Comparison of ENCODE assay signal across 10 cellular contexts in the genomic region with DNA sequence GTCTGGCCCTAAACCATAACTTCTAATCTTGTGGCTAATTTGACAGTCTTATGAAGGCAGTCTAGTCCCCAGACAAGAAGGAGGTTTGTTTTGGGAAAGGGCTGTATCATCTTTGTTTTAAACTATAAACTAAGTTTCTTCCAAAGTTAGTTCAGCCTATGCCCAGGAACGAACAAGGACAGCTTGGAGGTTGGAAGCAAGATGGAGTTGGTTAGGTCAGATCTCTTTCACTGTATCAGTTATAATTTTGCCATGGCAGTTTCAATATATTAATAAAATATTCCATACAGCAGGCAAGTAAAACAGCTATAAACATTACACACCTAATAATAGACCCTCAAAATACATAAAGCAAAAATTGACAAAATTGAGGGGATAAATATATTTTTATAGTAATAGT. TPM values are rescaled to one million over a fixed set of nuclear protein-coding genes. Genes with fewer than 3 reads are reported as not detected.
"Had no signal": no experiment of that assay in that cellular context is flagged by ENCODE, and none has a peak within 500 bp of the region (broad histone marks: within the 10 kb centered on the region; RNA-seq: fewer than 3 reads in every experiment).

No MANE protein-coding gene starts in this region.

- H3K4me3 Mint-ChIP-seq: H9, HFFc6 had no signal

- H3K27ac ChIP-seq: GM23248 had no signal

- DNase-seq: GM23248, GOT3, H7, H9, HCEC 1CT, HFFc6 had no signal

- H3K4me3 ChIP-seq: GM23248, HAP-1 had no signal

- H3K9me3 Mint-ChIP-seq: H9, HFFc6 had no signal

- H2AFZ ChIP-seq: GM23248 had no signal

- FAIRE-seq: H54 had no signal

- H3K9me3 ChIP-seq: HAP-1 had no signal

- H3K27ac Mint-ChIP-seq: HFFc6 had no signal

- H3K4me1 ChIP-seq: HAP-1 had no signal

- H3K36me3 ChIP-seq: HAP-1 had no signal

- H3K9ac ChIP-seq: GM23248 had no signal

- ATAC-seq: HCT116 had no signal

RNA-seq across cellular contexts. Expression of gene ZNF662, which starts 13.1 kb away (rescaled TPM):
- total RNA-seq: H7, H9 had no signal

RNA-seq across cellular contexts. Expression of gene CYP8B1, which starts 17.1 kb away (rescaled TPM):
- total RNA-seq: GM23248, H4, H7, H9, HFFc6 had no signal
- polyA plus RNA-seq: GM23248 had no signal
